1 cellular context compared by ENCODE assay signal in genomic region chr11:125609545-125609944, GRCh38.
TF ChIP-seq lines count a peak whose summit lies in the region.

No MANE protein-coding gene starts in this region.

TF ChIP-seq in K562, 482 proteins besides CTCF, POLR2A, EP300 and RAD21:
- no peak for TF ChIP-seq ZNF699 (CRISPR knock-in tag; IDR thresholded peaks at IDR 0.05; ENCODE audit: insufficient replicate concordance)
- TF ChIP-seq BACH1 (tag; IDR thresholded peaks at IDR 0.05): no peak
- no peak for TF ChIP-seq BCL6 (CRISPR knock-in tag; IDR thresholded peaks at IDR 0.05)
- TF ChIP-seq ZNF282 (CRISPR knock-in tag; IDR thresholded peaks at IDR 0.05): no peak
- no peak for TF ChIP-seq LCOR (CRISPR knock-in tag; IDR thresholded peaks at IDR 0.05)
- no peak for TF ChIP-seq MNT (conservative IDR thresholded peaks at IDR 0.05)
- TF ChIP-seq ZSCAN32 (CRISPR knock-in tag; IDR thresholded peaks at IDR 0.05): no peak
- TF ChIP-seq MCM7 (IDR thresholded peaks at IDR 0.05): no peak
- no peak for TF ChIP-seq ZFPM2 (CRISPR knock-in tag; IDR thresholded peaks at IDR 0.05)
- TF ChIP-seq NR2C2 (CRISPR knock-in tag; IDR thresholded peaks at IDR 0.05): no peak
- no peak for TF ChIP-seq NR2C2 (tag; IDR thresholded peaks at IDR 0.05)
- TF ChIP-seq RFX1 (IDR thresholded peaks at IDR 0.05): no peak
- no peak for TF ChIP-seq SAP30 (IDR thresholded peaks at IDR 0.05; ENCODE audit: borderline replicate concordance, insufficient read depth, low read depth, low read length, poor library complexity, severe bottlenecking)
- TF ChIP-seq TAF1 (IDR thresholded peaks at IDR 0.05; ENCODE audit: control insufficient read depth, extremely low read depth, insufficient read depth, low read length, severe bottlenecking): no peak
- TF ChIP-seq NR4A1 (CRISPR knock-in tag; IDR thresholded peaks at IDR 0.05): no peak
- TF ChIP-seq NR4A1 (tag; IDR thresholded peaks at IDR 0.05): no peak
- TF ChIP-seq, protein P1, sequence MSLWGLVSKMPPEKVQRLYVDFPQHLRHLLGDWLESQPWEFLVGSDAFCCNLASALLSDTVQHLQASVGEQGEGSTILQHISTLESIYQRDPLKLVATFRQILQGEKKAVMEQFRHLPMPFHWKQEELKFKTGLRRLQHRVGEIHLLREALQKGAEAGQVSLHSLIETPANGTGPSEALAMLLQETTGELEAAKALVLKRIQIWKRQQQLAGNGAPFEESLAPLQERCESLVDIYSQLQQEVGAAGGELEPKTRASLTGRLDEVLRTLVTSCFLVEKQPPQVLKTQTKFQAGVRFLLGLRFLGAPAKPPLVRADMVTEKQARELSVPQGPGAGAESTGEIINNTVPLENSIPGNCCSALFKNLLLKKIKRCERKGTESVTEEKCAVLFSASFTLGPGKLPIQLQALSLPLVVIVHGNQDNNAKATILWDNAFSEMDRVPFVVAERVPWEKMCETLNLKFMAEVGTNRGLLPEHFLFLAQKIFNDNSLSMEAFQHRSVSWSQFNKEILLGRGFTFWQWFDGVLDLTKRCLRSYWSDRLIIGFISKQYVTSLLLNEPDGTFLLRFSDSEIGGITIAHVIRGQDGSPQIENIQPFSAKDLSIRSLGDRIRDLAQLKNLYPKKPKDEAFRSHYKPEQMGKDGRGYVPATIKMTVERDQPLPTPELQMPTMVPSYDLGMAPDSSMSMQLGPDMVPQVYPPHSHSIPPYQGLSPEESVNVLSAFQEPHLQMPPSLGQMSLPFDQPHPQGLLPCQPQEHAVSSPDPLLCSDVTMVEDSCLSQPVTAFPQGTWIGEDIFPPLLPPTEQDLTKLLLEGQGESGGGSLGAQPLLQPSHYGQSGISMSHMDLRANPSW (CRISPR knock-in tag; IDR thresholded peaks at IDR 0.05): no peak
